ENCODE assay signal across 28 cellular contexts in the genomic region with DNA sequence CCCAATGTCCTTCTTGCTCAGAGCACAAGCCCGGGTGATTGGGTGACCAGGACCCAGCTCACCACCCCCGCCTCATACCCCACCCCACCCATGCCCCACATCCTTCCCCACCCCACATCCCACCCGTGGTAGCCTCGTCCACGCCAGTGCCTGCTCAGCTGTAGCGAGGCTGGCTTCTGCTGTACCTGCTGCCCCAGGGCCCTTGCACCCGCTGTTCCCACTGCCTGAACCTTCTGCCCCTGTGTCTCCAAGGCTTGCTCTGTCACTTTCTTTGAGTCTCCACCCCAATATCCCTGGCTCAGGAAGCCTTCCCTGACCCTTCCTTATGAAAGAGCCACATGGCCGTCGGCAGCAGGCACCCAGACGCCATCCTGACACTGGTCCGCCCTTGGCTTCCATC. TPM values are rescaled to one million over a fixed set of nuclear protein-coding genes. Genes with fewer than 3 reads are reported as not detected.
A peak's percentile ranks its signal among the peaks of the same experiment; 100 is the strongest.
DNase-seq lines count a peak whose midpoint lies in the region; ATAC-seq and TF ChIP-seq lines count a peak whose summit lies in the region.
"Had no signal": no experiment of that assay in that cellular context is flagged by ENCODE, and none has a peak within 500 bp of the region (broad histone marks: within the 10 kb centered on the region; RNA-seq: fewer than 3 reads in every experiment).

No MANE protein-coding gene starts in this region.

- peaks cover 2% of the 10 kb centered on the region for H3K27me3 ChIP-seq in mesendoderm (ENCODE audit: insufficient read depth, low read length, poor library complexity)

- POLR2A ChIA-PET in T-cell (lab: Charles Lee) = no interaction called here

- H2BK15ac ChIP-seq in mesendoderm (replicated peaks; ENCODE audit: low read depth) = no peak overlapping the region

- H4K5ac ChIP-seq in mesendoderm (ENCODE audit: low read length) = no peak overlapping the region

- CTCF ChIA-PET in T-cell (lab: Charles Lee) = interaction anchor here in 1 of 2 donors (0.6 kb wide), 1 partner anchor 8 kb away, joined by 3 read pairs; no protein-coding TSS in a partner anchor

- intact Hi-C loops in CD14-positive monocyte (cut with micrococcal nuclease) = no loop called here

- H2BK5ac ChIP-seq in mesendoderm (ENCODE audit: low read length) = no peak overlapping the region

- DNase-seq in CD14-positive monocyte (ENCODE audit: low spot score) (no peak), T-cell (no peak), mesendoderm (no peak), neural crest cell (ENCODE audit: low read depth, low spot score) (no peak), DMS 273 treated with DMSO at 0.1 percent for 48 hours (lab: John Stamatoyannopoulos, UW) (no peak), H4 (ENCODE audit: low spot score) (no peak)
- DNase-seq: Caco-2, DMS79, EL, GF-D8, H9, HFFc6, KBM-7, MV-4-11, NCI-H1105, NCI-H1436 treated with DMSO at 0.1 percent for 48 hours, NCI-H187 treated with DMSO at 0.1 percent for 48 hours, NCI-H2107, NCI-H446, NCI-H524 treated with DMSO at 0.1 percent for 48 hours, NCI-H774, PC-3, SJCRH30 had no signal

- no peaks in the 10 kb centered on the region for H3K79me2 ChIP-seq in mesendoderm (ENCODE audit: control insufficient read depth, insufficient read depth, low read length)

- H2AK5ac ChIP-seq in mesendoderm (ENCODE audit: low read length) = no peak overlapping the region

- no peak overlapping the region for H3K4ac ChIP-seq in mesendoderm (ENCODE audit: low read depth, low read length)

- peak overlapping the region; percentile 45 for H3K23ac ChIP-seq in mesendoderm (ENCODE audit: low read length)

- H3K27ac ChIP-seq in mesendoderm (ENCODE audit: low read depth, low read length) = no peak overlapping the region
- H3K27ac ChIP-seq: SJCRH30 had no signal

- no CpG with 5 or more reads among the region's 11 CpGs for WGBS in mesendoderm (ENCODE audit: extremely low coverage, insufficient coverage, low lambda C conversion rate)

- peaks cover 9 to 26% (median 14%) of the 10 kb centered on the region in 3 donors for H3K27me3 Mint-ChIP-seq in CD14-positive monocyte (ENCODE audit: low read depth in 3 of 3)
- peaks cover 2 to 3% of the 10 kb centered on the region in 2 donors for H3K27me3 Mint-ChIP-seq in T-cell
- peaks cover 23% of the 10 kb centered on the region for H3K27me3 Mint-ChIP-seq in neural crest cell (ENCODE audit: low read depth)
- H3K27me3 Mint-ChIP-seq: CD4-positive, alpha-beta memory T cell had no signal

- H2BK120ac ChIP-seq in mesendoderm (ENCODE audit: low read depth, low read length) = no peak overlapping the region

- H3K79me1 ChIP-seq in mesendoderm (ENCODE audit: low read length) = no peaks in the 10 kb centered on the region

- no peaks in the 10 kb centered on the region for H3K4me1 ChIP-seq in mesendoderm (ENCODE audit: control insufficient read depth, low read depth, low read length)

- TF ChIP-seq CTCF in CD14-positive monocyte (IDR thresholded peaks at IDR 0.05) = no peak
- TF ChIP-seq CTCF in neural crest cell (conservative IDR thresholded peaks at IDR 0.05) = no peak

- ATAC-seq in T-cell (replicated peaks in 1 of 4) = no peak
- ATAC-seq in GM18502 (IDR thresholded peaks at IDR 0.05; ENCODE audit: poor library complexity, unreplicated experiment) = no peak
- ATAC-seq in GM21390 (IDR thresholded peaks at IDR 0.05; ENCODE audit: unreplicated experiment) = no peak
- ATAC-seq: PC-3, SK-N-SH treated with all-trans-retinoic acid at 6 μM for 48 hours had no signal

- H3K4me3 Mint-ChIP-seq in CD14-positive monocyte (peak overlapping the region; percentile 45 to 85), T-cell (peak overlapping the region in 2 of 3 donors; percentile 9 to 28), neural crest cell (peak overlapping the region; percentile 44)
- H3K4me3 Mint-ChIP-seq: HFFc6 had no signal

- H3K9me3 Mint-ChIP-seq in CD14-positive monocyte = peaks cover 0 to 3% (median 0%) of the 10 kb centered on the region in 7 donors
- H3K9me3 Mint-ChIP-seq in T-cell = no peaks in the 10 kb centered on the region
- H3K9me3 Mint-ChIP-seq in neural crest cell = no peaks in the 10 kb centered on the region
- H3K9me3 Mint-ChIP-seq: CD4-positive, alpha-beta memory T cell; H9; HFFc6 had no signal

- no peak overlapping the region for H3K4me2 ChIP-seq in mesendoderm (ENCODE audit: low read length)

- H3K27ac Mint-ChIP-seq in CD14-positive monocyte = peak overlapping the region in 1 of 7 donors; percentile 52
- H3K27ac Mint-ChIP-seq in T-cell = no peak overlapping the region
- H3K27ac Mint-ChIP-seq in neural crest cell (ENCODE audit: unreplicated experiment) = no peak overlapping the region
- H3K27ac Mint-ChIP-seq: HFFc6 had no signal

- H3K4me1 Mint-ChIP-seq in CD14-positive monocyte (peaks cover 27% of the 10 kb centered on the region), T-cell (peaks cover 13 to 20% (median 20%) of the 10 kb centered on the region in 3 donors), neural crest cell (peaks cover 7% of the 10 kb centered on the region)

- H3K4me3 ChIP-seq in mesendoderm (ENCODE audit: low read length) = no peak overlapping the region
- H3K4me3 ChIP-seq: BLaER1, SJCRH30 had no signal

- no peaks in the 10 kb centered on the region for H3K36me3 ChIP-seq in mesendoderm (ENCODE audit: control insufficient read depth, insufficient read depth, low read length)
- H3K36me3 ChIP-seq: BLaER1, SJCRH30 had no signal

- no peak overlapping the region for H3K18ac ChIP-seq in mesendoderm (ENCODE audit: low read length)

- no peak overlapping the region for H3K56ac ChIP-seq in mesendoderm (ENCODE audit: low read length)

- H3K9ac ChIP-seq in mesendoderm (ENCODE audit: low read length) = no peak overlapping the region
- H3K9ac ChIP-seq: BLaER1 had no signal

- H3K36me3 Mint-ChIP-seq in CD14-positive monocyte (peaks cover 1 to 3% of the 10 kb centered on the region in 2 donors), T-cell (no peaks in the 10 kb centered on the region), neural crest cell (ENCODE audit: low read depth) (no peaks in the 10 kb centered on the region)
- H3K36me3 Mint-ChIP-seq: CD4-positive, alpha-beta memory T cell had no signal

- no peak overlapping the region for H4K8ac ChIP-seq in mesendoderm (ENCODE audit: low read depth, low read length)

RNA-seq across cellular contexts. Expression of a gene that starts 3.1 kb away (rescaled TPM):
- 1 to 10 TPM; 8.1 to 8.7 TPM for polyA plus RNA-seq in CD14-positive monocyte
- total RNA-seq in T-cell = 10 to 100 TPM in 3 of 5 donors, 1 to 10 TPM in 2; 4.2 to 11.7 (median 11.3) TPM
- polyA plus RNA-seq in mesendoderm (2013, experiment 1 of 2) = 2.0 TPM
- 2.2 TPM for polyA plus RNA-seq in mesendoderm (2013, experiment 2 of 2)
- total RNA-seq in neural crest cell = 8.1 and 8.6 TPM in 2 replicates
- 5.6 and 6.0 TPM in 2 replicates for total RNA-seq in H4 (2014; rRNA removed; shearing (Covaris generic))

RNA-seq across cellular contexts. Expression of a gene that starts 20.5 kb away (rescaled TPM):
- 10 to 100 TPM; 30.9 to 38.0 TPM for polyA plus RNA-seq in CD14-positive monocyte
- 10 to 100 TPM; 21.0 to 77.9 (median 63.0) TPM for total RNA-seq in T-cell
- polyA plus RNA-seq in mesendoderm (2013, experiment 1 of 2) = 21.7 TPM
- 22.2 TPM for polyA plus RNA-seq in mesendoderm (2013, experiment 2 of 2)
- 37.4 and 39.0 TPM in 2 replicates for total RNA-seq in neural crest cell
- 12.5 and 20.3 TPM in 2 replicates for total RNA-seq in H4 (2014; rRNA removed; shearing (Covaris generic))
